ENCODE assay signal across 8 cellular contexts in genomic region chr1:182080955-182081582, GRCh38. TPM values are rescaled to one million over a fixed set of nuclear protein-coding genes. Genes with fewer than 3 reads are reported as not detected.
DNase-seq lines count a peak whose midpoint lies in the region; ATAC-seq and TF ChIP-seq lines count a peak whose summit lies in the region.

No MANE protein-coding gene starts in this region.

- no peaks in the 10 kb centered on the region for H4K20me1 ChIP-seq in fibroblast of lung (ENCODE audit: control insufficient read depth, extremely low read depth, insufficient read depth, low read length)

- in situ Hi-C loops in SK-MEL-5 (cut with HindIII; ENCODE audit: low pct_unique_long_range_greater_than_20kb, low sequenced_read_pairs), result no loop called here

- H3K27ac ChIP-seq in fibroblast of lung (ENCODE audit: insufficient read depth, low read length) (no peak overlapping the region), psoas muscle (no peak overlapping the region)

- H3K79me2 ChIP-seq in fibroblast of lung (ENCODE audit: control insufficient read depth, insufficient read depth, low read length), result no peaks in the 10 kb centered on the region

- no peak overlapping the region for H2AFZ ChIP-seq in fibroblast of lung (ENCODE audit: low read length)

- no peak overlapping the region for H3K4me2 ChIP-seq in fibroblast of lung (ENCODE audit: extremely low read depth, insufficient read depth, low read length)

- H3K4me1 ChIP-seq in fibroblast of lung (ENCODE audit: control insufficient read depth, extremely low read depth, insufficient read depth, low read length) (no peaks in the 10 kb centered on the region), psoas muscle (peaks cover 3% of the 10 kb centered on the region)

- intact Hi-C loops in psoas muscle (cut with DNase I), result loop anchor here (5.0 to 10.0 kb wide), 3 partner anchors 514 to 706 kb away; partner anchors contain the start of gene NPL (in 2 of the 2)

- H3K9me3 ChIP-seq in fibroblast of lung (ENCODE audit: control insufficient read depth, insufficient read depth, low read depth, low read length), result no peaks in the 10 kb centered on the region
- no peaks in the 10 kb centered on the region for H3K9me3 ChIP-seq in psoas muscle

- H3K36me3 ChIP-seq in fibroblast of lung (ENCODE audit: control insufficient read depth, insufficient read depth, low read length) (no peaks in the 10 kb centered on the region), psoas muscle (ENCODE audit: insufficient read depth in 1 of 2, low read depth in 1 of 2) (no peaks in the 10 kb centered on the region)

- WGBS in psoas muscle, 3 donors, result 88 to 95% (median 95%) methylated on average over 1 of the region's 1 CpG

- ATAC-seq in psoas muscle, result no peak

- DNase-seq in AG08395 (ENCODE audit: low spot score), result peak; percentile 64
- DNase-seq in GDM1 (lab: John Stamatoyannopoulos, UW), result peak; percentile 51
- DNase-seq in M059J (ENCODE audit: low read depth), result peak; percentile 40
- DNase-seq in SK-MEL-5 (ENCODE audit: low read depth, low spot score), result peak; percentile 74
- DNase-seq in fibroblast of lung (ENCODE audit: low read depth in 2 of 2), result peak; percentile 26 to 36
- no peak for DNase-seq in psoas muscle
- no peak for DNase-seq in NK-92 treated with Interleukin-12 subunit alpha and Interleukin-12 subunit beta, amount 100 ng/mL, for 24 hours (lab: John Stamatoyannopoulos, UW)
- DNase-seq in OCI-M2 (lab: John Stamatoyannopoulos, UW; ENCODE audit: unreplicated experiment), result no peak

- H3K9ac ChIP-seq in fibroblast of lung (ENCODE audit: insufficient read depth, low read length), result no peak overlapping the region

- H3K4me3 ChIP-seq in fibroblast of lung (replicated peaks in 1 of 4; ENCODE audit: control extremely low read depth in 1 of 4, insufficient read depth in 1 of 4, low read depth in 3 of 4, low read length in 4 of 4) (no peak overlapping the region), psoas muscle (no peak overlapping the region)

- H3K27me3 ChIP-seq in fibroblast of lung (ENCODE audit: control insufficient read depth, insufficient read depth, low read length) (no peaks in the 10 kb centered on the region), psoas muscle (ENCODE audit: insufficient read depth in 3 of 3, low read length in 2 of 3) (no peaks in the 10 kb centered on the region)

- TF ChIP-seq CTCF in fibroblast of lung (conservative IDR thresholded peaks at IDR 0.05 in 1 of 2, IDR thresholded peaks at IDR 0.05 in 1 of 2; ENCODE audit: low read depth in 1 of 2, low read length in 2 of 2) (peak; percentile 61 to 63), psoas muscle (IDR thresholded peaks at IDR 0.05) (peak; percentile 50)

RNA-seq across cellular contexts. Expression of gene ZNF648, which starts 19.6 kb away (rescaled TPM):
- total RNA-seq in M059J (2014; rRNA removed; shearing (Covaris generic)), result not detected in 2 replicates
- 0.43 and 1.1 TPM in 2 replicates for total RNA-seq in SK-MEL-5 (2014; rRNA removed; shearing (Covaris generic))
- 0.72 and 0.94 TPM in 2 replicates for polyA plus RNA-seq in SK-MEL-5 (2015; cell fraction: cytosol; rRNA removed)
- polyA plus RNA-seq in SK-MEL-5 (2015; cell fraction: nucleus; rRNA removed), result 1.8 TPM in 2 replicates
- total RNA-seq in fibroblast of lung, result not detected in 2 replicates
- not detected in 2 replicates for polyA plus RNA-seq in fibroblast of lung
- not detected in 2 replicates for polyA plus RNA-seq in fibroblast of lung (2012)
- polyA minus RNA-seq in fibroblast of lung (ENCODE audit: low replicate concordance), result not detected in 2 replicates
- under 1 TPM in 1 of 4 donors, not detected in 3; 0.06 TPM for total RNA-seq in psoas muscle
- under 1 TPM in 2 of 3 donors, not detected in 1; 0.01 TPM for polyA plus RNA-seq in psoas muscle

Comparison
In these comparisons a context has a peak if more than half of its experiments do, and no peak if none do; other contexts are left out.
1. DNase-seq: peak in AG08395 (single experiment), GDM1 (single experiment), M059J (single experiment), SK-MEL-5 (single experiment) and fibroblast of lung (2 of 2); none in psoas muscle (0 of 2), NK-92 treated with Interleukin-12 subunit alpha and Interleukin-12 subunit beta, amount 100 ng/mL, for 24 hours (single experiment) and OCI-M2 (single experiment).